ENCODE assay signal across 33 cellular contexts in the genomic region with DNA sequence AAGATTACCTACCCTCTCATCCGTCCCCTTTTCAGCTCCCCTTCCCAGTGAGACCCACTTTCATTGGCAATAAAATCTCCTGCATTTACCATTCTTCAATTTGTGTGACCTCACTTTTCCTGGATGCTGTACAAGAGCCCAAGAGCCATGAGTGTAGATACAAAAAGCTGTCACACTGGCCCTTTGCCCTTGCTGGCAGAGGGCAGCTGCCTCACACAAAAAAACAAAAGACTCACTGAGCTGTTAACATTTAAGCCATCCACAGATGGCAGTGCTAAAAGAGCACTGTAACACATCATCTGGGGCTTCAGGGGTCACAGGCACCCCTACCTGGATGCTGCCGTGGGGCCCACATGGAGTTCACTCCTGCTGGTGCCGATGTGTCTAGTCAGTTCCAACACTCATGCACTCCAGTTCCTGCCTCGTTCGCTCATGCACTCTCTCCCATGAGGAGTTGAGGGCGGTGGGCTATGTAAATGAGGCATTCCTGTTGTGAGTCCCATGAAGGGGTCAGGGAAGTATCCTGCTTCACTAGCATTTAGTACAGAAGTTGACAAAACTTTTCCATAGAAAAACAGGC.
DNase-seq lines count a peak whose midpoint lies in the region; FAIRE-seq and TF ChIP-seq lines count a peak whose summit lies in the region.
"Had no signal": no experiment of that assay in that cellular context is flagged by ENCODE, and none has a peak within 500 bp of the region (broad histone marks: within the 10 kb centered on the region; RNA-seq: fewer than 3 reads in every experiment).

No MANE protein-coding gene starts in this region.

- no peak overlapping the region for H3K27ac Mint-ChIP-seq in CD14-positive monocyte
- H3K27ac Mint-ChIP-seq: activated T-helper 1 cell treated with anti-CD3 and anti-CD28 coated beads, Interleukin-12 subunit alpha, Interleukin-12 subunit beta, Interleukin-2, Interleukin-4 antibody, amounts not matched to agents 30 ng/mL and 10 ng/mL and 1 ng/mL, durations not matched to agents 14 hours and 24 hours and 36 hours; CD4-positive, CD25-positive, alpha-beta regulatory T cell; naive thymus-derived CD4-positive, alpha-beta T cell; stimulated activated effector memory CD8-positive, alpha-beta T cell treated with anti-CD3 and anti-CD28 coated beads, Interleukin-12 subunit alpha, Interleukin-12 subunit beta, amount 100 ng/mL, for 72 hours had no signal

- H3K27me3 Mint-ChIP-seq in CD14-positive monocyte (ENCODE audit: low read depth in 3 of 3): no peaks in the 10 kb centered on the region
- H3K27me3 Mint-ChIP-seq: CD4-positive, CD25-positive, alpha-beta regulatory T cell had no signal

- no peaks in the 10 kb centered on the region for H3K27me3 ChIP-seq in spleen (replicated peaks in 1 of 7)
- H3K27me3 ChIP-seq in tibial nerve: no peaks in the 10 kb centered on the region
- H3K27me3 ChIP-seq: breast epithelium, hepatocyte, left lung, suprapubic skin had no signal

- H3K4me1 ChIP-seq in spleen (no peaks in the 10 kb centered on the region), tibial nerve (no peaks in the 10 kb centered on the region)
- H3K4me1 ChIP-seq: breast epithelium, left lung, suprapubic skin had no signal

- no peaks in the 10 kb centered on the region for H3K36me3 ChIP-seq in spleen
- no peaks in the 10 kb centered on the region for H3K36me3 ChIP-seq in tibial nerve
- H3K36me3 ChIP-seq: breast epithelium, left lung, suprapubic skin had no signal

- 81 to 90% (median 86%) methylated on average over 6 of the region's 6 CpGs for WGBS in spleen, 5 donors
- 64 to 72% methylated on average over 6 of the region's 6 CpGs for WGBS in tibial nerve, 2 donors

- FAIRE-seq in D721Med (lab: Jason Lieb, UNC): no peak
- FAIRE-seq: GM12891, HTR-8/SVneo, TTC549 had no signal

- peaks cover 0 to 4% (median 1%) of the 10 kb centered on the region in 7 donors for H3K9me3 Mint-ChIP-seq in CD14-positive monocyte
- H3K9me3 Mint-ChIP-seq: activated T-helper 1 cell treated with anti-CD3 and anti-CD28 coated beads, Interleukin-12 subunit alpha, Interleukin-12 subunit beta, Interleukin-2, Interleukin-4 antibody, amounts not matched to agents 30 ng/mL and 10 ng/mL and 1 ng/mL, durations not matched to agents 14 hours and 24 hours and 36 hours had no signal

- H3K9me3 ChIP-seq in spleen (no peaks in the 10 kb centered on the region), tibial nerve (no peaks in the 10 kb centered on the region)
- H3K9me3 ChIP-seq: breast epithelium, left lung, suprapubic skin had no signal

- no peak for TF ChIP-seq POLR2A in spleen (IDR thresholded peaks at IDR 0.05)
- TF ChIP-seq POLR2A in tibial nerve (IDR thresholded peaks at IDR 0.05): no peak

- no peak for TF ChIP-seq EP300 in tibial nerve (IDR thresholded peaks at IDR 0.05)

- H3K4me3 Mint-ChIP-seq in CD14-positive monocyte: no peak overlapping the region
- H3K4me3 Mint-ChIP-seq: activated T-helper 1 cell treated with anti-CD3 and anti-CD28 coated beads, Interleukin-12 subunit alpha, Interleukin-12 subunit beta, Interleukin-2, Interleukin-4 antibody, amounts not matched to agents 30 ng/mL and 10 ng/mL and 1 ng/mL, durations not matched to agents 14 hours and 24 hours and 36 hours; CD4-positive, CD25-positive, alpha-beta regulatory T cell; naive thymus-derived CD4-positive, alpha-beta T cell; stimulated activated effector memory CD8-positive, alpha-beta T cell treated with anti-CD3 and anti-CD28 coated beads, Interleukin-12 subunit alpha, Interleukin-12 subunit beta, amount 100 ng/mL, for 72 hours had no signal

- no peak overlapping the region for H3K27ac ChIP-seq in spleen
- no peak overlapping the region for H3K27ac ChIP-seq in tibial nerve
- H3K27ac ChIP-seq: breast epithelium, coronary artery, GM23248, hepatocyte, left lung, suprapubic skin had no signal

- H3K36me3 Mint-ChIP-seq in CD14-positive monocyte: no peaks in the 10 kb centered on the region
- H3K36me3 Mint-ChIP-seq: CD4-positive, CD25-positive, alpha-beta regulatory T cell; naive thymus-derived CD4-positive, alpha-beta T cell; stimulated activated effector memory CD8-positive, alpha-beta T cell treated with anti-CD3 and anti-CD28 coated beads, Interleukin-12 subunit alpha, Interleukin-12 subunit beta, amount 100 ng/mL, for 72 hours had no signal

- intact Hi-C loops in spleen (cut with DNase I; ENCODE audit: low total_unique reads): no loop called here
- intact Hi-C loops in CD14-positive monocyte (cut with micrococcal nuclease): no loop called here

- TF ChIP-seq CTCF in spleen (IDR thresholded peaks at IDR 0.05 in 8 of 11, conservative IDR thresholded peaks at IDR 0.05 in 3 of 11) (no peak), CD14-positive monocyte (IDR thresholded peaks at IDR 0.05) (no peak), tibial nerve (IDR thresholded peaks at IDR 0.05) (no peak), D721Med (IDR thresholded peaks at IDR 0.05; ENCODE audit: insufficient read depth, missing control alignments) (no peak)

- H3K4me1 Mint-ChIP-seq in CD14-positive monocyte: no peaks in the 10 kb centered on the region
- H3K4me1 Mint-ChIP-seq: CD4-positive, CD25-positive, alpha-beta regulatory T cell; naive thymus-derived CD4-positive, alpha-beta T cell; stimulated activated effector memory CD8-positive, alpha-beta T cell treated with anti-CD3 and anti-CD28 coated beads, Interleukin-12 subunit alpha, Interleukin-12 subunit beta, amount 100 ng/mL, for 72 hours had no signal

- DNase-seq in NCI-H1694 (lab: John Stamatoyannopoulos, UW) (peak; percentile 30), cerebellar cortex (ENCODE audit: low spot score) (peak; percentile 95), left kidney (ENCODE audit: low read depth, low spot score) (peak; percentile 6), spleen (peak; percentile 52), CD14-positive monocyte (ENCODE audit: low spot score) (no peak), tibial nerve (ENCODE audit: low spot score in 2 of 2) (no peak), D341Med (ENCODE audit: low spot score) (no peak), D721Med (ENCODE audit: insufficient read length, low spot score) (no peak)
- DNase-seq: activated CD4-positive, alpha-beta T cell treated with anti-CD3 and anti-CD28 coated beads, Interleukin-2, amount 50 U/mL, for 48 hours; activated CD8-positive, alpha-beta memory T cell treated with anti-CD3 and anti-CD28 coated beads, Interleukin-2, amount 50 U/mL, for 4 hours; activated naive CD4-positive, alpha-beta T cell treated with anti-CD3 and anti-CD28 coated beads, Interleukin-2, amount 50 U/mL, for 16 hours; CD4-positive, CD25-positive, alpha-beta regulatory T cell; EL; foreskin melanocyte; GM23248; KBM-7; MM.1S; naive thymus-derived CD4-positive, alpha-beta T cell; NCI-H1436; NCI-H526 treated with DMSO at 0.1 percent for 48 hours; RPMI8226; stimulated activated CD4-positive, alpha-beta T cell treated with anti-CD3 and anti-CD28 coated beads, Interleukin-4, amount 100 ng/mL, for 24 hours; T-helper 1 cell had no signal

- H3K4me3 ChIP-seq in spleen (no peak overlapping the region), tibial nerve (no peak overlapping the region)
- H3K4me3 ChIP-seq: breast epithelium, coronary artery, GM23248, hepatocyte, left lung, suprapubic skin had no signal

Comparison
In these comparisons a context has a peak if more than half of its experiments do, and no peak if none do; other contexts are left out.
1. DNase-seq: peak in NCI-H1694 (single experiment), cerebellar cortex (single experiment), left kidney (single experiment) and spleen (single experiment); none in CD14-positive monocyte (single experiment), tibial nerve (0 of 2), D341Med (single experiment) and D721Med (single experiment).